Comparison of ENCODE assay signal across 5 cellular contexts in genomic region chr2:157565550-157565949, GRCh38.
"Had no signal": no experiment of that assay in that cellular context is flagged by ENCODE, and none has a peak within 500 bp of the region (broad histone marks: within the 10 kb centered on the region; RNA-seq: fewer than 3 reads in every experiment).

No MANE protein-coding gene starts in this region.

- DNase-seq: H9, HCEC 1CT, IMR-90, KBM-7 had no signal

- H3K4me3 Mint-ChIP-seq: GM23338, H9 had no signal

- H3K4me3 ChIP-seq: GM23338 had no signal

- ATAC-seq: GM23338 had no signal
